In genomic region chr17:4582691-4583090, GRCh38 we compare ENCODE assay signal across 29 cellular contexts. TPM values are rescaled to one million over a fixed set of nuclear protein-coding genes. Genes with fewer than 3 reads are reported as not detected.
"Had no signal": no experiment of that assay in that cellular context is flagged by ENCODE, and none has a peak within 500 bp of the region (broad histone marks: within the 10 kb centered on the region; RNA-seq: fewer than 3 reads in every experiment).

No MANE protein-coding gene starts in this region.

- ATAC-seq: activated CD4-positive, alpha-beta T cell treated with anti-CD3 and anti-CD28 coated beads for 36 hours; stimulated activated naive B cell treated with anti-CD40 and anti-IgM and Interleukin-4, amounts not matched to agents 10 μg/mL and 1 μg/mL and 100 μg/mL, for 72 hours; T-helper 17 cell had no signal

- H3K4me3 Mint-ChIP-seq: activated B cell treated with CpG ODN at 0.5 μM for 24 hours; activated CD4-positive, alpha-beta memory T cell treated with anti-CD3 and anti-CD28 coated beads for 36 hours; activated CD4-positive, alpha-beta T cell treated with anti-CD3 and anti-CD28 coated beads for 36 hours; activated naive CD4-positive, alpha-beta T cell treated with anti-CD3 and anti-CD28 coated beads for 36 hours; activated naive CD8-positive, alpha-beta T cell treated with anti-CD3 and anti-CD28 coated beads, Interleukin-2, amount 10 ng/mL, durations not matched to agents 7 days and 5 days had no signal

- H3K27ac ChIP-seq: breast epithelium, epithelial cell of prostate, sigmoid colon, testis had no signal

- H3K36me3 Mint-ChIP-seq: activated CD4-positive, alpha-beta memory T cell treated with anti-CD3 and anti-CD28 coated beads for 36 hours; activated naive CD8-positive, alpha-beta T cell treated with anti-CD3 and anti-CD28 coated beads, Interleukin-2, amount 10 ng/mL, durations not matched to agents 7 days and 5 days; stimulated activated naive B cell treated with anti-CD40 and anti-IgM and Interleukin-4, amounts not matched to agents 10 μg/mL and 1 μg/mL and 100 μg/mL, for 72 hours; type B pancreatic cell had no signal

- H3K4me3 ChIP-seq: breast epithelium, sigmoid colon, testis had no signal

- H3K9me3 Mint-ChIP-seq: activated B cell treated with CpG ODN at 0.5 μM for 24 hours; activated CD4-positive, alpha-beta memory T cell treated with anti-CD3 and anti-CD28 coated beads for 36 hours; activated naive CD4-positive, alpha-beta T cell treated with anti-CD3 and anti-CD28 coated beads for 36 hours; activated naive CD8-positive, alpha-beta T cell treated with anti-CD3 and anti-CD28 coated beads, Interleukin-2, amount 10 ng/mL, durations not matched to agents 7 days and 5 days; stimulated activated naive B cell treated with anti-CD40 and anti-IgM and Interleukin-4, amounts not matched to agents 10 μg/mL and 1 μg/mL and 100 μg/mL, for 72 hours; type B pancreatic cell had no signal

- H3K27me3 ChIP-seq: testis had no signal

- H3K27ac Mint-ChIP-seq: activated B cell treated with CpG ODN at 0.5 μM for 24 hours; activated CD4-positive, alpha-beta memory T cell treated with anti-CD3 and anti-CD28 coated beads for 36 hours; activated CD4-positive, alpha-beta T cell treated with anti-CD3 and anti-CD28 coated beads for 36 hours; activated naive CD4-positive, alpha-beta T cell treated with anti-CD3 and anti-CD28 coated beads for 36 hours; activated naive CD8-positive, alpha-beta T cell treated with anti-CD3 and anti-CD28 coated beads, Interleukin-2, amount 10 ng/mL, durations not matched to agents 7 days and 5 days; stimulated activated naive B cell treated with anti-CD40 and anti-IgM and Interleukin-4, amounts not matched to agents 10 μg/mL and 1 μg/mL and 100 μg/mL, for 72 hours; T-helper 17 cell had no signal

- H3K9me3 ChIP-seq: breast epithelium, sigmoid colon, testis had no signal

- H3K4me1 ChIP-seq: breast epithelium had no signal

- H3K36me3 ChIP-seq: breast epithelium, sigmoid colon had no signal

- DNase-seq: activated B cell treated with CpG ODN at 0.5 μM for 24 hours; activated CD4-positive, alpha-beta memory T cell treated with anti-CD3 and anti-CD28 coated beads for 36 hours; activated CD4-positive, alpha-beta T cell treated with anti-CD3 and anti-CD28 coated beads for 36 hours; activated naive CD4-positive, alpha-beta T cell treated with anti-CD3 and anti-CD28 coated beads for 36 hours; activated naive CD8-positive, alpha-beta T cell treated with anti-CD3 and anti-CD28 coated beads, Interleukin-2, amount 10 ng/mL, durations not matched to agents 7 days and 5 days; activated T-cell treated with anti-CD3 and anti-CD28 coated beads, Interleukin-2, amount 50 U/mL, for 48 hours; amniotic stem cell; cerebellar nuclear complex; cortex of kidney; hippocampal formation; sigmoid colon; stimulated activated CD4-positive, alpha-beta T cell treated with anti-CD3 and anti-CD28 coated beads, Interleukin-2, amount 100 ng/mL, for 48 hours; stimulated activated CD8-positive, alpha-beta memory T cell treated with anti-CD3 and anti-CD28 coated beads, Interleukin-4, amount 100 ng/mL, for 48 hours; stimulated activated naive B cell treated with anti-CD40 and anti-IgM and Interleukin-4, amounts not matched to agents 10 μg/mL and 1 μg/mL and 100 μg/mL, for 72 hours; SW 1271; T-helper 17 cell; testis had no signal

RNA-seq across cellular contexts. Expression of gene SMTNL2, which starts 1.6 kb away (rescaled TPM):
- total RNA-seq: activated B cell treated with CpG ODN at 0.5 μM for 24 hours; activated CD4-positive, alpha-beta memory T cell treated with anti-CD3 and anti-CD28 coated beads for 36 hours; activated CD4-positive, alpha-beta T cell treated with anti-CD3 and anti-CD28 coated beads for 36 hours; activated naive CD4-positive, alpha-beta T cell treated with anti-CD3 and anti-CD28 coated beads for 36 hours; activated naive CD8-positive, alpha-beta T cell treated with anti-CD3 and anti-CD28 coated beads, Interleukin-2, amount 10 ng/mL, durations not matched to agents 7 days and 5 days; fibroblast of villous mesenchyme; glomerular endothelial cell; liver; mononuclear cell; T-helper 17 cell had no signal

RNA-seq across cellular contexts. Expression of gene GGT6, which starts 22.3 kb away (rescaled TPM):
- total RNA-seq: activated B cell treated with CpG ODN at 0.5 μM for 24 hours; activated CD4-positive, alpha-beta memory T cell treated with anti-CD3 and anti-CD28 coated beads for 36 hours; activated CD4-positive, alpha-beta T cell treated with anti-CD3 and anti-CD28 coated beads for 36 hours; activated naive CD4-positive, alpha-beta T cell treated with anti-CD3 and anti-CD28 coated beads for 36 hours; activated naive CD8-positive, alpha-beta T cell treated with anti-CD3 and anti-CD28 coated beads, Interleukin-2, amount 10 ng/mL, durations not matched to agents 7 days and 5 days; fibroblast of villous mesenchyme; glomerular endothelial cell; mononuclear cell; myocyte; posterior vena cava; T-helper 17 cell had no signal
- polyA plus RNA-seq: neural cell, smooth muscle cell had no signal

RNA-seq across cellular contexts. Expression of gene ALOX15, which starts 58.8 kb away (rescaled TPM):
- total RNA-seq: activated B cell treated with CpG ODN at 0.5 μM for 24 hours; activated CD4-positive, alpha-beta memory T cell treated with anti-CD3 and anti-CD28 coated beads for 36 hours; activated CD4-positive, alpha-beta T cell treated with anti-CD3 and anti-CD28 coated beads for 36 hours; activated naive CD4-positive, alpha-beta T cell treated with anti-CD3 and anti-CD28 coated beads for 36 hours; activated naive CD8-positive, alpha-beta T cell treated with anti-CD3 and anti-CD28 coated beads, Interleukin-2, amount 10 ng/mL, durations not matched to agents 7 days and 5 days; fibroblast of villous mesenchyme; glomerular endothelial cell; mononuclear cell; myocyte; posterior vena cava; renal cortical epithelial cell; smooth muscle cell had no signal
